ENCODE assay signal across 16 cellular contexts in genomic region chr22:26522592-26522991, GRCh38.
"Had no signal": no experiment of that assay in that cellular context is flagged by ENCODE, and none has a peak within 500 bp of the region (broad histone marks: within the 10 kb centered on the region; RNA-seq: fewer than 3 reads in every experiment).

No MANE protein-coding gene starts in this region.

- H3K4me3 Mint-ChIP-seq: naive thymus-derived CD4-positive, alpha-beta T cell had no signal

- H3K4me1 ChIP-seq: sigmoid colon, stomach had no signal

- H3K27ac ChIP-seq: coronary artery, psoas muscle, sigmoid colon, skin epidermis, stomach had no signal

- H3K4me3 ChIP-seq: coronary artery, psoas muscle, sigmoid colon, skin epidermis, stomach had no signal

- H3K27ac Mint-ChIP-seq: naive thymus-derived CD4-positive, alpha-beta T cell had no signal

- DNase-seq: effector CD4-positive, alpha-beta T cell; foreskin melanocyte; head of caudate nucleus; kidney glomerular epithelial cell; mammary epithelial cell; naive thymus-derived CD4-positive, alpha-beta T cell; psoas muscle; retina; sigmoid colon; stimulated activated CD4-positive, alpha-beta T cell treated with anti-CD3 and anti-CD28 coated beads, Interleukin-12 subunit alpha, Interleukin-12 subunit beta, amount 100 ng/mL, for 4 hours; stimulated activated naive CD4-positive, alpha-beta T cell; stomach; substantia nigra; trophoblast cell had no signal

- ATAC-seq: naive thymus-derived CD4-positive, alpha-beta T cell; psoas muscle had no signal

- H3K27me3 Mint-ChIP-seq: naive thymus-derived CD4-positive, alpha-beta T cell had no signal

- H3K9me3 ChIP-seq: psoas muscle, sigmoid colon, stomach had no signal

- H3K27me3 ChIP-seq: sigmoid colon, stomach had no signal

- H3K36me3 ChIP-seq: sigmoid colon had no signal

- H3K9me3 Mint-ChIP-seq: naive thymus-derived CD4-positive, alpha-beta T cell had no signal
